22 cellular contexts compared by ENCODE assay signal in genomic region chr6:160038479-160038878, GRCh38.
"Had no signal": no experiment of that assay in that cellular context is flagged by ENCODE, and none has a peak within 500 bp of the region (broad histone marks: within the 10 kb centered on the region; RNA-seq: fewer than 3 reads in every experiment).

No MANE protein-coding gene starts in this region.

- DNase-seq: activated B cell treated with CpG ODN at 0.5 μM for 24 hours; activated CD4-positive, alpha-beta T cell treated with anti-CD3 and anti-CD28 coated beads, Interleukin-2, amount 10 ng/mL, durations not matched to agents 7 days and 5 days; activated CD8-positive, alpha-beta memory T cell treated with anti-CD3 and anti-CD28 coated beads, Interleukin-2, amount 10 ng/mL, durations not matched to agents 7 days and 5 days; activated naive CD4-positive, alpha-beta T cell treated with anti-CD3 and anti-CD28 coated beads for 36 hours; adrenal gland; brain microvascular endothelial cell; foreskin fibroblast; left colon; naive B cell; occipital lobe; right lobe of liver; stimulated activated CD4-positive, alpha-beta T cell treated with anti-CD3 and anti-CD28 coated beads, Interleukin-2, amount 100 ng/mL, for 24 hours; stimulated activated naive CD4-positive, alpha-beta T cell; T-cell; upper lobe of right lung had no signal

- H3K9me3 Mint-ChIP-seq: activated B cell treated with CpG ODN at 0.5 μM for 24 hours; activated CD4-positive, alpha-beta T cell treated with anti-CD3 and anti-CD28 coated beads, Interleukin-2, amount 10 ng/mL, durations not matched to agents 7 days and 5 days; activated naive CD4-positive, alpha-beta T cell treated with anti-CD3 and anti-CD28 coated beads for 36 hours; naive B cell; T-cell had no signal

- H3K27ac ChIP-seq: adrenal gland, brain microvascular endothelial cell, prostate gland, right lobe of liver, SK-N-MC, upper lobe of right lung had no signal

- H3K27me3 Mint-ChIP-seq: activated B cell treated with CpG ODN at 0.5 μM for 24 hours; activated CD4-positive, alpha-beta T cell treated with anti-CD3 and anti-CD28 coated beads, Interleukin-2, amount 10 ng/mL, durations not matched to agents 7 days and 5 days; activated CD8-positive, alpha-beta memory T cell treated with anti-CD3 and anti-CD28 coated beads, Interleukin-2, amount 10 ng/mL, durations not matched to agents 7 days and 5 days; naive B cell; T-cell had no signal

- ATAC-seq: activated CD8-positive, alpha-beta memory T cell treated with anti-CD3 and anti-CD28 coated beads, Interleukin-2, amount 10 ng/mL, durations not matched to agents 7 days and 5 days; esophagus mucosa; left colon; right lobe of liver; T-cell; upper lobe of right lung had no signal

- H3K27ac Mint-ChIP-seq: activated B cell treated with CpG ODN at 0.5 μM for 24 hours; activated CD8-positive, alpha-beta memory T cell treated with anti-CD3 and anti-CD28 coated beads, Interleukin-2, amount 10 ng/mL, durations not matched to agents 7 days and 5 days; activated naive CD4-positive, alpha-beta T cell treated with anti-CD3 and anti-CD28 coated beads for 36 hours had no signal

- H3K27me3 ChIP-seq: adrenal gland, brain microvascular endothelial cell, right lobe of liver, suprapubic skin, upper lobe of right lung had no signal

- H3K9me3 ChIP-seq: adrenal gland, prostate gland, right lobe of liver, suprapubic skin, upper lobe of right lung had no signal

- H3K4me3 ChIP-seq: adrenal gland, lung, prostate gland, right lobe of liver, SK-N-MC, suprapubic skin, upper lobe of right lung had no signal

- FAIRE-seq: endometrium, TTC549 had no signal

- H3K4me3 Mint-ChIP-seq: activated B cell treated with CpG ODN at 0.5 μM for 24 hours; activated CD4-positive, alpha-beta T cell treated with anti-CD3 and anti-CD28 coated beads, Interleukin-2, amount 10 ng/mL, durations not matched to agents 7 days and 5 days; activated CD8-positive, alpha-beta memory T cell treated with anti-CD3 and anti-CD28 coated beads, Interleukin-2, amount 10 ng/mL, durations not matched to agents 7 days and 5 days; activated naive CD4-positive, alpha-beta T cell treated with anti-CD3 and anti-CD28 coated beads for 36 hours; naive B cell; T-cell had no signal
